In genomic region chr10:5692476-5693358, GRCh38 we compare ENCODE assay signal across 8 cellular contexts. TPM values are rescaled to one million over a fixed set of nuclear protein-coding genes. Genes with fewer than 3 reads are reported as not detected.
DNase-seq lines count a peak whose midpoint lies in the region; ATAC-seq and TF ChIP-seq lines count a peak whose summit lies in the region.

No MANE protein-coding gene starts in this region.

- H3K4me1 Mint-ChIP-seq in chondrocyte (ENCODE audit: low read depth): peaks cover 29% of the 10 kb centered on the region

- H3K27ac ChIP-seq in left lung: peak overlapping the region in 1 of 2 donors; percentile 34

- H3K36me3 Mint-ChIP-seq in chondrocyte (ENCODE audit: low read depth): no peaks in the 10 kb centered on the region

- intact Hi-C loops in left lung (cut with DNase I): no loop called here

- H3K4me1 ChIP-seq in left lung: peaks cover 0 to 33% of the 10 kb centered on the region in 2 donors

- peak; percentile 23 to 37 for DNase-seq in activated CD4-positive, alpha-beta T cell treated with anti-CD3 and anti-CD28 coated beads for 24 hours (ENCODE audit: low read depth in 2 of 2)
- DNase-seq in chondrocyte (ENCODE audit: low spot score) (no peak), left lung (peak; percentile 61 to 92), D341Med (ENCODE audit: low spot score) (no peak), NCI-H446 treated with DMSO at 0.1 percent for 48 hours (lab: John Stamatoyannopoulos, UW) (no peak)
- DNase-seq in stimulated activated CD4-positive, alpha-beta T cell treated with anti-CD3 and anti-CD28 coated beads, Interleukin-4, amount 100 ng/mL, for 24 hours: peak; percentile 47

- H3K4me3 ChIP-seq in left lung: peak overlapping the region; percentile 21 to 33

- ATAC-seq in GM19043 (IDR thresholded peaks at IDR 0.05; ENCODE audit: low read depth, unreplicated experiment): peak; percentile 84
- peak; percentile 62 for ATAC-seq in HG03139 (IDR thresholded peaks at IDR 0.05; ENCODE audit: unreplicated experiment)
- ATAC-seq in left lung: peak; percentile 96

- no peaks in the 10 kb centered on the region for H3K27me3 Mint-ChIP-seq in chondrocyte (ENCODE audit: low read depth)

- H3K4me3 Mint-ChIP-seq in chondrocyte (ENCODE audit: unreplicated experiment): peak overlapping the region; percentile 60

- no peaks in the 10 kb centered on the region for H3K27me3 ChIP-seq in left lung

- TF ChIP-seq CTCF in chondrocyte (IDR thresholded peaks at IDR 0.05) (no peak), left lung (IDR thresholded peaks at IDR 0.05) (no peak)

- H3K9me3 ChIP-seq in left lung: no peaks in the 10 kb centered on the region

- no peaks in the 10 kb centered on the region for H3K36me3 ChIP-seq in left lung

- peak overlapping the region; percentile 76 for H3K27ac Mint-ChIP-seq in chondrocyte (ENCODE audit: unreplicated experiment)

- H3K9me3 Mint-ChIP-seq in chondrocyte (ENCODE audit: low read depth): no peaks in the 10 kb centered on the region

RNA-seq across cellular contexts. Expression of gene TASOR2, which starts 8.1 kb away (rescaled TPM):
- 61.1 to 78.1 TPM (median 62.6 TPM) in 3 replicates for total RNA-seq in chondrocyte
- 10 to 100 TPM; 54.1 to 66.5 TPM for total RNA-seq in left lung

RNA-seq across cellular contexts. Expression of gene ASB13, which starts 26.3 kb away (rescaled TPM):
- 13.8 to 14.9 TPM (median 14.0 TPM) in 3 replicates for total RNA-seq in chondrocyte
- 10 to 100 TPM; 12.9 to 19.6 TPM for total RNA-seq in left lung

Comparison
In these comparisons a context has a peak if more than half of its experiments do, and no peak if none do; other contexts are left out.
1. DNase-seq: peak in activated CD4-positive, alpha-beta T cell treated with anti-CD3 and anti-CD28 coated beads for 24 hours (2 of 2), left lung (2 of 2) and stimulated activated CD4-positive, alpha-beta T cell treated with anti-CD3 and anti-CD28 coated beads, Interleukin-4, amount 100 ng/mL, for 24 hours (single experiment); none in chondrocyte (single experiment), D341Med (single experiment) and NCI-H446 treated with DMSO at 0.1 percent for 48 hours (single experiment).
2. Peak in every context shown above with its lines, with median percentiles within 50 percentile points of each other: ATAC-seq.